In genomic region chr4:187491421-187491820, GRCh38 we compare ENCODE assay signal across 29 cellular contexts.
"Had no signal": no experiment of that assay in that cellular context is flagged by ENCODE, and none has a peak within 500 bp of the region (broad histone marks: within the 10 kb centered on the region; RNA-seq: fewer than 3 reads in every experiment).

No MANE protein-coding gene starts in this region.

- H3K27me3 ChIP-seq: ascending aorta, cardiac muscle cell had no signal

- H3K36me3 ChIP-seq: ascending aorta, cardiac muscle cell had no signal

- H3K9me3 ChIP-seq: ascending aorta had no signal

- ATAC-seq: activated CD8-positive, alpha-beta T cell treated with anti-CD3 and anti-CD28 coated beads for 36 hours; activated naive CD8-positive, alpha-beta T cell treated with anti-CD3 and anti-CD28 coated beads, Interleukin-2, amount 50 U/mL, for 24 hours; activated T-cell treated with anti-CD3 and anti-CD28 coated beads, Interleukin-2, amount 50 U/mL, for 4 hours had no signal

- H3K4me3 ChIP-seq: ascending aorta, cardiac muscle cell had no signal

- H3K4me1 ChIP-seq: ascending aorta had no signal

- H3K27ac ChIP-seq: ascending aorta, cardiac muscle cell, VCaP had no signal

- FAIRE-seq: TTC549 had no signal

- DNase-seq: activated B cell treated with CpG ODN at 0.5 μM for 24 hours; activated CD4-positive, alpha-beta memory T cell treated with anti-CD3 and anti-CD28 coated beads for 36 hours; activated CD4-positive, alpha-beta T cell treated with anti-CD3 and anti-CD28 coated beads for 4 hours; activated CD4-positive, alpha-beta T cell treated with anti-CD3 and anti-CD28 coated beads, Interleukin-2, amount 10 ng/mL, durations not matched to agents 24 days and 14 days; activated CD4-positive, alpha-beta T cell treated with anti-CD3 and anti-CD28 coated beads, Interleukin-2, amount 50 U/mL, for 1 hour; activated CD4-positive, alpha-beta T cell treated with anti-CD3 and anti-CD28 coated beads, Interleukin-2, amount 50 U/mL, for 4 hours; activated CD4-positive, CD25-positive, alpha-beta regulatory T cell treated with anti-CD3 and anti-CD28 coated beads, Interleukin-2, amount 50 U/mL, for 72 hours; activated CD8-positive, alpha-beta memory T cell treated with anti-CD3 and anti-CD28 coated beads, Interleukin-2, amount 50 U/mL, for 4 hours; activated CD8-positive, alpha-beta T cell treated with anti-CD3 and anti-CD28 coated beads for 36 hours; activated effector memory CD4-positive, alpha-beta T cell treated with Interleukin-2 at 50 U/mL for 16 hours; activated gamma-delta T cell; activated naive CD4-positive, alpha-beta T cell treated with anti-CD3 and anti-CD28 coated beads, Interleukin-2, amount 10 ng/mL, durations not matched to agents 7 days and 5 days; activated naive CD4-positive, alpha-beta T cell treated with Interleukin-2 at 50 U/mL for 16 hours; activated naive CD8-positive, alpha-beta T cell treated with anti-CD3 and anti-CD28 coated beads, Interleukin-2, amount 10 ng/mL, durations not matched to agents 7 days and 5 days; activated naive CD8-positive, alpha-beta T cell treated with anti-CD3 and anti-CD28 coated beads, Interleukin-2, amount 50 U/mL, for 24 hours; activated T-cell treated with anti-CD3 and anti-CD28 coated beads for 4 hours; activated T-cell treated with anti-CD3 and anti-CD28 coated beads, Interleukin-2, amount 50 U/mL, for 1 hour; activated T-cell treated with anti-CD3 and anti-CD28 coated beads, Interleukin-2, amount 50 U/mL, for 4 hours; amygdala; anterior cingulate cortex; caudate nucleus; cerebellar nuclear complex; T-helper 1 cell; T-helper 2 cell; T-helper 9 cell had no signal
